ENCODE assay signal across 8 cellular contexts in the genomic region with DNA sequence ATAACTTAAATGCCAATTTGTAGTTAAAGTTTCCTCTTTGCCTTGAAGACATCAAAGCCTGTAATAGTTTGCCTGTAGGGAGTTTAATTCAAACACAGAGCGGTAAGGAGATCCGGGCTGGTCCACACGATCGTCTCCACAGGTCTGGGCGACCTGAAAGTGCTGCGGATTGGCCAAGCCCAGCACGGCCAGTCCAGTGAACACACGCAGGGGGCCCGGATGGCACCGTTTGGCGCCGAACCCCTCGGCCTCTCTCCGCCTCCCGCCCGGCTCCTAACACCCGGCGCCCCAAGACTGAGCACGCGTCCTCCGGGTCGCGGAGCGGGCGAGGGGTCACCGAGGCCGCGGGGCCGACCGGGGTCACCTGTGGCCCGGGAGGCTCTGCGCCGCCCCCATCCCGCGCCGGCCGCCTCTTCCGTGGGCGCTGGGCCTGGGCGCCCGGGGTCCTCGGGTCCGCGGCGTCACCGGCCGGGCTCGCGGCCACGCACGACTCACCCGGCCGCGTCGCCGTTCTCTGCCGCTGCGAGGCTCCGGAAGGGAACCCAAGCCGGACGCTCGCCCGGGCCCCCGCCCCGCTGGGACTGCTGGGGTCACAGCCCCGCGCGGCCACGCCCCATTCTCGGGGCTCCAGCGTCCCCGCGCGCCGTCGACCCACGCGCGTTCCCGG. TPM values are rescaled to one million over a fixed set of nuclear protein-coding genes. Genes with fewer than 3 reads are reported as not detected.
DNase-seq lines count a peak whose midpoint lies in the region; ATAC-seq, FAIRE-seq and TF ChIP-seq lines count a peak whose summit lies in the region.

No MANE protein-coding gene starts in this region.

- H3K27ac Mint-ChIP-seq in natural killer cell: peak overlapping the region; percentile 79 to 91

- no peak for FAIRE-seq in RCC 7860 (lab: Jason Lieb, UNC)

- peak overlapping the region; percentile 86 for H3K27ac ChIP-seq in temporal lobe (ENCODE audit: low read depth, low read length)

- DNase-seq in GM20000 (ENCODE audit: low spot score): peak; percentile 65
- DNase-seq in RCC 7860 (ENCODE audit: low spot score): peak; percentile 36
- DNase-seq in activated gamma-delta T cell treated with Interleukin-2 at 50 U/mL for 16 hours: peak; percentile 55
- DNase-seq in fibroblast of villous mesenchyme (ENCODE audit: low read depth): peak; percentile 51
- DNase-seq in natural killer cell: peak; percentile 52
- no peak for DNase-seq in NCI-H187 (lab: John Stamatoyannopoulos, UW)

- no peaks in the 10 kb centered on the region for H3K36me3 Mint-ChIP-seq in natural killer cell

- no peaks in the 10 kb centered on the region for H3K27me3 Mint-ChIP-seq in natural killer cell (ENCODE audit: low read depth in 2 of 2)

- H3K4me3 ChIP-seq in fibroblast of villous mesenchyme (ENCODE audit: low read depth, low read length): peak overlapping the region; percentile 63

- intact Hi-C loops in natural killer cell (cut with micrococcal nuclease): no loop called here

- TF ChIP-seq CTCF in GM20000 (IDR thresholded peaks at IDR 0.05; ENCODE audit: extremely low read depth, missing control alignments) (no peak), fibroblast of villous mesenchyme (IDR thresholded peaks at IDR 0.05; ENCODE audit: insufficient read depth, low read depth, low read length) (no peak), natural killer cell (IDR thresholded peaks at IDR 0.05) (no peak)

- peak overlapping the region; percentile 90 for H3K4me3 Mint-ChIP-seq in natural killer cell

- no peaks in the 10 kb centered on the region for H3K9me3 Mint-ChIP-seq in natural killer cell

- ATAC-seq in natural killer cell (peak; percentile 67 to 77 (median 72)), GM21717 (IDR thresholded peaks at IDR 0.05; ENCODE audit: unreplicated experiment) (no peak)

- peaks cover 67 to 71% of the 10 kb centered on the region in 2 donors for H3K4me1 Mint-ChIP-seq in natural killer cell

RNA-seq across cellular contexts. Expression of gene SERPINB6, which starts 0.5 kb away (rescaled TPM):
- total RNA-seq in fibroblast of villous mesenchyme (96.3 and 122 TPM in 2 replicates), natural killer cell (100 to 1,000 TPM; 120 to 135 (median 129) TPM), temporal lobe (14.5 TPM)

RNA-seq across cellular contexts. Expression of gene NQO2, which starts 28.8 kb away (rescaled TPM):
- 7.4 and 12.1 TPM in 2 replicates for total RNA-seq in fibroblast of villous mesenchyme
- total RNA-seq in natural killer cell: 10 to 100 TPM; 13.1 to 21.7 (median 16.2) TPM
- 6.1 TPM for total RNA-seq in temporal lobe

Comparison
In these comparisons a context has a peak if more than half of its experiments do, and no peak if none do; other contexts are left out.
1. DNase-seq: peak in GM20000 (single experiment), RCC 7860 (single experiment), activated gamma-delta T cell treated with Interleukin-2 at 50 U/mL for 16 hours (single experiment), fibroblast of villous mesenchyme (single experiment) and natural killer cell (single experiment); none in NCI-H187 (0 of 2).